ENCODE assay signal across 12 cellular contexts in genomic region chr19:38478273-38478971, GRCh38. TPM values are rescaled to one million over a fixed set of nuclear protein-coding genes. Genes with fewer than 3 reads are reported as not detected.
DNase-seq lines count a peak whose midpoint lies in the region; ATAC-seq, FAIRE-seq and TF ChIP-seq lines count a peak whose summit lies in the region.
"Had no signal": no experiment of that assay in that cellular context is flagged by ENCODE, and none has a peak within 500 bp of the region (broad histone marks: within the 10 kb centered on the region; RNA-seq: fewer than 3 reads in every experiment).

No MANE protein-coding gene starts in this region.

- no peaks in the 10 kb centered on the region for H3K27me3 ChIP-seq in A673 (replicated peaks; ENCODE audit: insufficient read depth, low read depth, low read length, poor library complexity)
- no peaks in the 10 kb centered on the region for H3K27me3 ChIP-seq in bronchial epithelial cell (ENCODE audit: control insufficient read depth, insufficient read depth, low read length)
- H3K27me3 ChIP-seq: Peyer's patch, vagina had no signal

- no peaks in the 10 kb centered on the region for H3K9me3 ChIP-seq in A673 (ENCODE audit: low read depth, low read length, poor library complexity, severe bottlenecking)
- H3K9me3 ChIP-seq: Peyer's patch, vagina had no signal

- H3K27ac ChIP-seq in A673 (ENCODE audit: low read depth, low read length, poor library complexity, severe bottlenecking) = no peak overlapping the region
- H3K27ac ChIP-seq: Peyer's patch, vagina had no signal

- H3K4me1 ChIP-seq in A673 (ENCODE audit: insufficient read depth, low read length, poor library complexity, severe bottlenecking) = peaks cover 5% of the 10 kb centered on the region
- H3K4me1 ChIP-seq: Peyer's patch, vagina had no signal

- TF ChIP-seq CTCF in A673 (conservative IDR thresholded peaks at IDR 0.05; ENCODE audit: low read depth, low read length) = peak; percentile 55
- TF ChIP-seq CTCF in GM10266 (IDR thresholded peaks at IDR 0.05; ENCODE audit: control insufficient read depth, insufficient read depth, low read depth, missing control alignments) = peak; percentile 18
- no peak for TF ChIP-seq CTCF in bronchial epithelial cell (IDR thresholded peaks at IDR 0.05; ENCODE audit: insufficient read depth, low read length, severe bottlenecking)
- no peak for TF ChIP-seq CTCF in GM13976 (IDR thresholded peaks at IDR 0.05; ENCODE audit: borderline replicate concordance, control extremely low read depth, extremely low read depth, insufficient read depth, missing control alignments)

- intact Hi-C loops in A673 (cut with micrococcal nuclease; ENCODE audit: unreplicated experiment) = no loop called here

- ATAC-seq in HG03139 (IDR thresholded peaks at IDR 0.05; ENCODE audit: unreplicated experiment) (no peak), GM21367 (IDR thresholded peaks at IDR 0.05; ENCODE audit: unreplicated experiment) (no peak)
- ATAC-seq: activated T-cell treated with anti-CD3 and anti-CD28 coated beads, Interleukin-2, amount 50 U/mL, for 72 hours had no signal

- H3K36me3 ChIP-seq in A673 (ENCODE audit: insufficient read depth, low read length, poor library complexity, severe bottlenecking) (no peaks in the 10 kb centered on the region), bronchial epithelial cell (ENCODE audit: control insufficient read depth, insufficient read depth, low read length) (no peaks in the 10 kb centered on the region)
- H3K36me3 ChIP-seq: Peyer's patch, vagina had no signal

- DNase-seq in A673 (ENCODE audit: low spot score) (peak; percentile 52), GM10266 (ENCODE audit: extremely low spot score) (no peak), NCI-H2227 (lab: John Stamatoyannopoulos, UW; ENCODE audit: unreplicated experiment) (peak; percentile 87), bronchial epithelial cell (ENCODE audit: low read depth) (peak; percentile 1), NCI-H2171 (lab: John Stamatoyannopoulos, UW) (no peak), GM13976 (ENCODE audit: low spot score) (no peak)
- DNase-seq: midbrain, Peyer's patch had no signal

- no TSS peak for BruUV-seq in A673 (replicated peaks; lab: Mats Ljungman, UMichigan)

- no peak overlapping the region for H3K4me3 ChIP-seq in A673 (ENCODE audit: low read depth, low read length, poor library complexity, severe bottlenecking)
- H3K4me3 ChIP-seq in bronchial epithelial cell (ENCODE audit: low read depth, low read length) = no peak overlapping the region
- H3K4me3 ChIP-seq: Peyer's patch, vagina had no signal

- FAIRE-seq in bronchial epithelial cell (lab: Jason Lieb, UNC) = no peak

- POLR2A ChIA-PET in A673 (lab: Charles Lee; ENCODE audit: low non-redundant PET) = no interaction called here

- CTCF ChIA-PET in A673 (lab: Charles Lee) = interaction anchor here (1.0 kb wide), 1 partner anchor 76 kb away, joined by 3 read pairs; the partner anchor contains the start of gene FAM98C

- in situ Hi-C loops in GM13976 (cut with MboI; ENCODE audit: low sequenced_read_pairs, unreplicated experiment) = no loop called here

RNA-seq across cellular contexts. Expression of gene RYR1, which starts 44.9 kb away (rescaled TPM):
- total RNA-seq in A673 (2021) (0.28 and 0.55 TPM in 2 replicates), bronchial epithelial cell (4.5 and 7.4 TPM in 2 replicates)

RNA-seq across cellular contexts. Expression of gene RASGRP4, which starts 52.4 kb away (rescaled TPM):
- total RNA-seq in A673 (2021) (not detected in 2 replicates), bronchial epithelial cell (not detected in 2 replicates)

Comparison
In these comparisons a context has a peak if more than half of its experiments do, and no peak if none do; other contexts are left out.
1. DNase-seq: peak in A673 (single experiment), NCI-H2227 (single experiment) and bronchial epithelial cell (single experiment); none in GM10266 (single experiment), NCI-H2171 (single experiment) and GM13976 (single experiment).
2. CTCF ChIP-seq: peak in A673 (single experiment) and GM10266 (single experiment); none in bronchial epithelial cell (single experiment) and GM13976 (single experiment).